30 cellular contexts compared by ENCODE assay signal in the genomic region with DNA sequence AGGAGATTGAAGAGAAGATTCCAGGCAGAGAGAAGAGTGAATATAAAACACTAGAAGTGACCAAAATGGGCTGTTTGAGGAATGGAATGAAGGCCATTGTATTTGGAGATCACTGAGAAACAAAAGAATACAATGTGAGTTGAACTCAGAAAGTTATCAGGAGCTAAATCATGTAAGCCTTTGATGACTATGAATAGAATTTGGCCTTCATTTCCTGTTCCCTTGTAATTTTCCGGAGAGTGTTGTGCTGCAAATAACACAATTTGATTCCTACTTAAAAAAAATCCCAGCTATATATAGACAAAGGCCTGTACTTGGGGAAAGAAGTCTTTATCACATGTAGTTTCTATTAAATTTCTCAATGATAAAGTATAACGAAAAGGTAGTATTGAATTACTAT. TPM values are rescaled to one million over a fixed set of nuclear protein-coding genes. Genes with fewer than 3 reads are reported as not detected.
"Had no signal": no experiment of that assay in that cellular context is flagged by ENCODE, and none has a peak within 500 bp of the region (broad histone marks: within the 10 kb centered on the region; RNA-seq: fewer than 3 reads in every experiment).

No MANE protein-coding gene starts in this region.

- H3K4me3 ChIP-seq: adrenal gland, heart right ventricle, lower lobe of right lung, ovary, skin epidermis, uterus had no signal

- H3K4me1 Mint-ChIP-seq: activated naive CD8-positive, alpha-beta T cell treated with anti-CD3 and anti-CD28 coated beads for 36 hours; nephron; stimulated activated naive CD8-positive, alpha-beta T cell treated with anti-CD3 and anti-CD28 coated beads, Interleukin-15, amount 100 ng/mL, for 72 hours had no signal

- DNase-seq: activated CD4-positive, alpha-beta T cell treated with anti-CD3 and anti-CD28 coated beads for 48 hours; activated CD4-positive, alpha-beta T cell treated with anti-CD3 and anti-CD28 coated beads, Interleukin-2, amount 50 U/mL, for 48 hours; activated CD8-positive, alpha-beta memory T cell treated with anti-CD3 and anti-CD28 coated beads for 24 hours; activated effector memory CD4-positive, alpha-beta T cell treated with Interleukin-2 at 50 U/mL for 16 hours; activated naive CD4-positive, alpha-beta T cell treated with anti-CD3 and anti-CD28 coated beads for 36 hours; activated naive CD8-positive, alpha-beta T cell treated with anti-CD3 and anti-CD28 coated beads for 36 hours; adrenal gland; caudate nucleus; effector CD8-positive, alpha-beta T cell; foreskin keratinocyte; heart right ventricle; kidney glomerular epithelial cell; lower lobe of right lung; ovary; retina; stimulated activated CD4-positive, alpha-beta T cell treated with anti-CD3 and anti-CD28 coated beads, Interleukin-12 subunit alpha, Interleukin-12 subunit beta, amount 100 ng/mL, for 4 hours; stimulated activated CD4-positive, alpha-beta T cell treated with anti-CD3 and anti-CD28 coated beads, Interleukin-4, amount 100 ng/mL, for 1 hour; stimulated activated naive CD8-positive, alpha-beta T cell treated with anti-CD3 and anti-CD28 coated beads, Interleukin-15, amount 100 ng/mL, for 72 hours; substantia nigra; uterus had no signal

- H3K27ac ChIP-seq: foreskin keratinocyte, lower lobe of right lung, ovary, skin epidermis, uterus, VCaP had no signal

- H3K9me3 ChIP-seq: adrenal gland, heart right ventricle, lower lobe of right lung, ovary, uterus had no signal

- H3K36me3 Mint-ChIP-seq: activated naive CD8-positive, alpha-beta T cell treated with anti-CD3 and anti-CD28 coated beads for 36 hours; type B pancreatic cell had no signal

- ATAC-seq: activated CD4-positive, CD25-positive, alpha-beta regulatory T cell treated with anti-CD3 and anti-CD28 coated beads, Interleukin-2, amount 50 U/mL, for 24 hours; foreskin keratinocyte; left lobe of liver; lower lobe of right lung; sciatic nerve; stimulated activated naive CD8-positive, alpha-beta T cell treated with anti-CD3 and anti-CD28 coated beads, Interleukin-15, amount 100 ng/mL, for 72 hours had no signal

- H3K4me1 ChIP-seq: foreskin keratinocyte, lower lobe of right lung, uterus had no signal

- H3K27me3 Mint-ChIP-seq: activated naive CD8-positive, alpha-beta T cell treated with anti-CD3 and anti-CD28 coated beads for 36 hours; dendritic cell treated with granulocyte-macrophage colony-stimulating factor and Interleukin-4, amounts not matched to agents 40 ng/mL and 50 ng/mL, for 4 days; progenitor cell of endocrine pancreas; stimulated activated naive CD8-positive, alpha-beta T cell treated with anti-CD3 and anti-CD28 coated beads, Interleukin-15, amount 100 ng/mL, for 72 hours; type B pancreatic cell had no signal

- H3K36me3 ChIP-seq: adrenal gland, heart right ventricle, lower lobe of right lung, ovary, uterus had no signal

- H3K4me3 Mint-ChIP-seq: activated naive CD4-positive, alpha-beta T cell treated with anti-CD3 and anti-CD28 coated beads for 36 hours; activated naive CD8-positive, alpha-beta T cell treated with anti-CD3 and anti-CD28 coated beads for 36 hours; dendritic cell treated with granulocyte-macrophage colony-stimulating factor and Interleukin-4, amounts not matched to agents 40 ng/mL and 50 ng/mL, for 4 days; nephron; stimulated activated naive CD8-positive, alpha-beta T cell treated with anti-CD3 and anti-CD28 coated beads, Interleukin-15, amount 100 ng/mL, for 72 hours; type B pancreatic cell had no signal

- H3K27ac Mint-ChIP-seq: activated naive CD4-positive, alpha-beta T cell treated with anti-CD3 and anti-CD28 coated beads for 36 hours; activated naive CD8-positive, alpha-beta T cell treated with anti-CD3 and anti-CD28 coated beads for 36 hours; dendritic cell treated with granulocyte-macrophage colony-stimulating factor and Interleukin-4, amounts not matched to agents 40 ng/mL and 50 ng/mL, for 4 days; progenitor cell of endocrine pancreas; stimulated activated naive CD8-positive, alpha-beta T cell treated with anti-CD3 and anti-CD28 coated beads, Interleukin-15, amount 100 ng/mL, for 72 hours; type B pancreatic cell had no signal

- H3K27me3 ChIP-seq: adrenal gland, foreskin keratinocyte, ovary, uterus had no signal

- H3K9me3 Mint-ChIP-seq: activated naive CD4-positive, alpha-beta T cell treated with anti-CD3 and anti-CD28 coated beads for 36 hours; activated naive CD8-positive, alpha-beta T cell treated with anti-CD3 and anti-CD28 coated beads for 36 hours; dendritic cell treated with granulocyte-macrophage colony-stimulating factor and Interleukin-4, amounts not matched to agents 40 ng/mL and 50 ng/mL, for 4 days; nephron; stimulated activated naive CD8-positive, alpha-beta T cell treated with anti-CD3 and anti-CD28 coated beads, Interleukin-15, amount 100 ng/mL, for 72 hours; type B pancreatic cell had no signal

RNA-seq across cellular contexts. Expression of a gene that starts 33.7 kb away (rescaled TPM):
- total RNA-seq: activated naive CD4-positive, alpha-beta T cell treated with anti-CD3 and anti-CD28 coated beads for 36 hours; progenitor cell of endocrine pancreas; T-helper 1 cell treated with Interleukin-12 subunit alpha and Interleukin-12 subunit beta and Interleukin-4 antibody, amounts not matched to agents 30 ng/mL and 1 ng/mL, for 36 hours had no signal
